In genomic region chr18:35972197-35973000, GRCh38 we compare ENCODE assay signal across 1 cellular context.
TF ChIP-seq lines count a peak whose summit lies in the region.

Gene RMP24 (plus strand): TSS chr18:35972679.

TF ChIP-seq in GM12878, 131 proteins besides CTCF, POLR2A, EP300 and RAD21 (continued from another document and continues in another):
- TF ChIP-seq PAX5 (IDR thresholded peaks at IDR 0.05; ENCODE audit: borderline replicate concordance, low read depth, low read length) (peak; percentile 36; the same call in 1 of the 2 replicates), MAX (IDR thresholded peaks at IDR 0.05; ENCODE audit: low read depth, low read length) (peak; percentile 36; the same call in 1 of the 2 replicates), MLLT1 (IDR thresholded peaks at IDR 0.05) (no peak), IKZF2 (IDR thresholded peaks at IDR 0.05) (peak; percentile 8 to 50; a peak in 3 of 4 replicates), NR2C2 (IDR thresholded peaks at IDR 0.05; ENCODE audit: borderline replicate concordance, control insufficient read depth, insufficient read length, low read depth) (no peak), CBX5 (IDR thresholded peaks at IDR 0.05; ENCODE audit: low read depth) (peak; percentile 84; the same call in 1 of the 2 replicates), TARDBP (IDR thresholded peaks at IDR 0.05; ENCODE audit: borderline replicate concordance) (0 out of 2 replicates have a peak, but pooled peaks have one; percentile 70), SP1 (IDR thresholded peaks at IDR 0.05; ENCODE audit: low read depth, low read length) (peak; percentile 76), EZH2 (IDR thresholded peaks at IDR 0.05; ENCODE audit: borderline replicate concordance, control insufficient read depth, low read depth, low read length) (no peak), ETV6 (conservative IDR thresholded peaks at IDR 0.05 in 1 of 2, IDR thresholded peaks at IDR 0.05 in 1 of 2; ENCODE audit: borderline replicate concordance in 1 of 2, low read depth in 1 of 2) (peak in 1 of 2 experiments; percentile 19; a peak in 1 of 4 replicates), HCFC1 (IDR thresholded peaks at IDR 0.05; ENCODE audit: low read length) (peak; percentile 82), TBL1XR1 (IDR thresholded peaks at IDR 0.05; ENCODE audit: low read depth, low read length) (no peak), GABPA (IDR thresholded peaks at IDR 0.05; ENCODE audit: low read depth) (peak; percentile 98), TAF1 (IDR thresholded peaks at IDR 0.05; ENCODE audit: borderline replicate concordance, low read depth, low read length) (peak; percentile 87; the same call in 1 of the 2 replicates), SREBF1 (IDR thresholded peaks at IDR 0.05; ENCODE audit: low read length) (0 out of 2 replicates have a peak, but pooled peaks have one; percentile 47), CREB1 (IDR thresholded peaks at IDR 0.05; ENCODE audit: low read depth) (peak; percentile 82), SMC3 (IDR thresholded peaks at IDR 0.05; ENCODE audit: borderline replicate concordance, low read length) (no peak), SMARCA5 (IDR thresholded peaks at IDR 0.05) (peak; percentile 28; the same call in 1 of the 2 replicates), SREBF2 (IDR thresholded peaks at IDR 0.05; ENCODE audit: low read length) (peak; percentile 57; the same call in 1 of the 2 replicates), NFIC (IDR thresholded peaks at IDR 0.05; ENCODE audit: low read depth, low read length) (no peak), BACH1 (IDR thresholded peaks at IDR 0.05; ENCODE audit: borderline replicate concordance) (peak; percentile 20; the same call in 1 of the 2 replicates), WRNIP1 (IDR thresholded peaks at IDR 0.05; ENCODE audit: borderline replicate concordance, low read depth, low read length) (peak; percentile 87; the same call in 1 of the 2 replicates), CUX1 (IDR thresholded peaks at IDR 0.05; ENCODE audit: insufficient replicate concordance, low read depth, low read length) (no peak), ZNF217 (IDR thresholded peaks at IDR 0.05) (no peak), HDGF (IDR thresholded peaks at IDR 0.05) (peak; percentile 32; the same call in 1 of the 2 replicates), TCF12 (IDR thresholded peaks at IDR 0.05; ENCODE audit: low read depth, low read length) (peak; percentile 63; the same call in 1 of the 2 replicates), IRF4 (IDR thresholded peaks at IDR 0.05; ENCODE audit: low read depth, low read length) (0 out of 2 replicates have a peak, but pooled peaks have one; percentile 41), ELK1 (IDR thresholded peaks at IDR 0.05; ENCODE audit: low read depth, low read length) (peak; percentile 94), POLR2AphosphoS5 (IDR thresholded peaks at IDR 0.05; ENCODE audit: low read length) (peak; percentile 84), RFX5 (IDR thresholded peaks at IDR 0.05; ENCODE audit: low read depth, low read length) (peak; percentile 41; the same call in 1 of the 2 replicates), RUNX3 (IDR thresholded peaks at IDR 0.05; ENCODE audit: low read length) (peak; percentile 32; the same call in 1 of the 2 replicates), CEBPB (IDR thresholded peaks at IDR 0.05; ENCODE audit: borderline replicate concordance in 1 of 2, low read depth in 2 of 2, low read length in 2 of 2) (no peak), EED (IDR thresholded peaks at IDR 0.05; ENCODE audit: low read depth) (0 out of 2 replicates have a peak, but pooled peaks have one; percentile 54), SMAD1 (IDR thresholded peaks at IDR 0.05; ENCODE audit: low read depth, partially characterized antibody) (peak; percentile 16), IKZF1 (conservative IDR thresholded peaks at IDR 0.05) (peak; percentile 85), YY1 (IDR thresholded peaks at IDR 0.05; ENCODE audit: low read depth, low read length) (peak; percentile 84), MEF2A (IDR thresholded peaks at IDR 0.05; ENCODE audit: insufficient read depth, low read depth, low read length) (peak; percentile 48; the same call in 1 of the 2 replicates), SUPT20H (IDR thresholded peaks at IDR 0.05; ENCODE audit: borderline replicate concordance, control insufficient read depth, low read depth, low read length) (no peak)
- TF ChIP-seq, protein P1, sequence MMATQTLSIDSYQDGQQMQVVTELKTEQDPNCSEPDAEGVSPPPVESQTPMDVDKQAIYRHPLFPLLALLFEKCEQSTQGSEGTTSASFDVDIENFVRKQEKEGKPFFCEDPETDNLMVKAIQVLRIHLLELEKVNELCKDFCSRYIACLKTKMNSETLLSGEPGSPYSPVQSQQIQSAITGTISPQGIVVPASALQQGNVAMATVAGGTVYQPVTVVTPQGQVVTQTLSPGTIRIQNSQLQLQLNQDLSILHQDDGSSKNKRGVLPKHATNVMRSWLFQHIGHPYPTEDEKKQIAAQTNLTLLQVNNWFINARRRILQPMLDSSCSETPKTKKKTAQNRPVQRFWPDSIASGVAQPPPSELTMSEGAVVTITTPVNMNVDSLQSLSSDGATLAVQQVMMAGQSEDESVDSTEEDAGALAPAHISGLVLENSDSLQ (IDR thresholded peaks at IDR 0.05) = peak; percentile 67; the same call in 1 of the 2 replicates
- TF ChIP-seq, protein P2, sequence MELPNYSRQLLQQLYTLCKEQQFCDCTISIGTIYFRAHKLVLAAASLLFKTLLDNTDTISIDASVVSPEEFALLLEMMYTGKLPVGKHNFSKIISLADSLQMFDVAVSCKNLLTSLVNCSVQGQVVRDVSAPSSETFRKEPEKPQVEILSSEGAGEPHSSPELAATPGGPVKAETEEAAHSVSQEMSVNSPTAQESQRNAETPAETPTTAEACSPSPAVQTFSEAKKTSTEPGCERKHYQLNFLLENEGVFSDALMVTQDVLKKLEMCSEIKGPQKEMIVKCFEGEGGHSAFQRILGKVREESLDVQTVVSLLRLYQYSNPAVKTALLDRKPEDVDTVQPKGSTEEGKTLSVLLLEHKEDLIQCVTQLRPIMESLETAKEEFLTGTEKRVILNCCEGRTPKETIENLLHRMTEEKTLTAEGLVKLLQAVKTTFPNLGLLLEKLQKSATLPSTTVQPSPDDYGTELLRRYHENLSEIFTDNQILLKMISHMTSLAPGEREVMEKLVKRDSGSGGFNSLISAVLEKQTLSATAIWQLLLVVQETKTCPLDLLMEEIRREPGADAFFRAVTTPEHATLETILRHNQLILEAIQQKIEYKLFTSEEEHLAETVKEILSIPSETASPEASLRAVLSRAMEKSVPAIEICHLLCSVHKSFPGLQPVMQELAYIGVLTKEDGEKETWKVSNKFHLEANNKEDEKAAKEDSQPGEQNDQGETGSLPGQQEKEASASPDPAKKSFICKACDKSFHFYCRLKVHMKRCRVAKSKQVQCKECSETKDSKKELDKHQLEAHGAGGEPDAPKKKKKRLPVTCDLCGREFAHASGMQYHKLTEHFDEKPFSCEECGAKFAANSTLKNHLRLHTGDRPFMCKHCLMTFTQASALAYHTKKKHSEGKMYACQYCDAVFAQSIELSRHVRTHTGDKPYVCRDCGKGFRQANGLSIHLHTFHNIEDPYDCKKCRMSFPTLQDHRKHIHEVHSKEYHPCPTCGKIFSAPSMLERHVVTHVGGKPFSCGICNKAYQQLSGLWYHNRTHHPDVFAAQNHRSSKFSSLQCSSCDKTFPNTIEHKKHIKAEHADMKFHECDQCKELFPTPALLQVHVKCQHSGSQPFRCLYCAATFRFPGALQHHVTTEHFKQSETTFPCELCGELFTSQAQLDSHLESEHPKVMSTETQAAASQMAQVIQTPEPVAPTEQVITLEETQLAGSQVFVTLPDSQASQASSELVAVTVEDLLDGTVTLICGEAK (IDR thresholded peaks at IDR 0.05; ENCODE audit: borderline replicate concordance) = peak; percentile 99
- TF ChIP-seq, protein P3, sequence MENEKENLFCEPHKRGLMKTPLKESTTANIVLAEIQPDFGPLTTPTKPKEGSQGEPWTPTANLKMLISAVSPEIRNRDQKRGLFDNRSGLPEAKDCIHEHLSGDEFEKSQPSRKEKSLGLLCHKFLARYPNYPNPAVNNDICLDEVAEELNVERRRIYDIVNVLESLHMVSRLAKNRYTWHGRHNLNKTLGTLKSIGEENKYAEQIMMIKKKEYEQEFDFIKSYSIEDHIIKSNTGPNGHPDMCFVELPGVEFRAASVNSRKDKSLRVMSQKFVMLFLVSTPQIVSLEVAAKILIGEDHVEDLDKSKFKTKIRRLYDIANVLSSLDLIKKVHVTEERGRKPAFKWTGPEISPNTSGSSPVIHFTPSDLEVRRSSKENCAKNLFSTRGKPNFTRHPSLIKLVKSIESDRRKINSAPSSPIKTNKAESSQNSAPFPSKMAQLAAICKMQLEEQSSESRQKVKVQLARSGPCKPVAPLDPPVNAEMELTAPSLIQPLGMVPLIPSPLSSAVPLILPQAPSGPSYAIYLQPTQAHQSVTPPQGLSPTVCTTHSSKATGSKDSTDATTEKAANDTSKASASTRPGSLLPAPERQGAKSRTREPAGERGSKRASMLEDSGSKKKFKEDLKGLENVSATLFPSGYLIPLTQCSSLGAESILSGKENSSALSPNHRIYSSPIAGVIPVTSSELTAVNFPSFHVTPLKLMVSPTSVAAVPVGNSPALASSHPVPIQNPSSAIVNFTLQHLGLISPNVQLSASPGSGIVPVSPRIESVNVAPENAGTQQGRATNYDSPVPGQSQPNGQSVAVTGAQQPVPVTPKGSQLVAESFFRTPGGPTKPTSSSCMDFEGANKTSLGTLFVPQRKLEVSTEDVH (IDR thresholded peaks at IDR 0.05; ENCODE audit: low read depth, partially characterized antibody) = peak; percentile 87
- TF ChIP-seq, protein P4, sequence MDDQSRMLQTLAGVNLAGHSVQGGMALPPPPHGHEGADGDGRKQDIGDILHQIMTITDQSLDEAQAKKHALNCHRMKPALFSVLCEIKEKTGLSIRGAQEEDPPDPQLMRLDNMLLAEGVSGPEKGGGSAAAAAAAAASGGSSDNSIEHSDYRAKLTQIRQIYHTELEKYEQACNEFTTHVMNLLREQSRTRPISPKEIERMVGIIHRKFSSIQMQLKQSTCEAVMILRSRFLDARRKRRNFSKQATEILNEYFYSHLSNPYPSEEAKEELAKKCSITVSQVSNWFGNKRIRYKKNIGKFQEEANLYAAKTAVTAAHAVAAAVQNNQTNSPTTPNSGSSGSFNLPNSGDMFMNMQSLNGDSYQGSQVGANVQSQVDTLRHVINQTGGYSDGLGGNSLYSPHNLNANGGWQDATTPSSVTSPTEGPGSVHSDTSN (IDR thresholded peaks at IDR 0.05; ENCODE audit: insufficient replicate concordance, low read depth, low read length) = peak; percentile 28
- TF ChIP-seq, protein P5, sequence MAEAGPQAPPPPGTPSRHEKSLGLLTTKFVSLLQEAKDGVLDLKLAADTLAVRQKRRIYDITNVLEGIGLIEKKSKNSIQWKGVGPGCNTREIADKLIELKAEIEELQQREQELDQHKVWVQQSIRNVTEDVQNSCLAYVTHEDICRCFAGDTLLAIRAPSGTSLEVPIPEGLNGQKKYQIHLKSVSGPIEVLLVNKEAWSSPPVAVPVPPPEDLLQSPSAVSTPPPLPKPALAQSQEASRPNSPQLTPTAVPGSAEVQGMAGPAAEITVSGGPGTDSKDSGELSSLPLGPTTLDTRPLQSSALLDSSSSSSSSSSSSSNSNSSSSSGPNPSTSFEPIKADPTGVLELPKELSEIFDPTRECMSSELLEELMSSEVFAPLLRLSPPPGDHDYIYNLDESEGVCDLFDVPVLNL (IDR thresholded peaks at IDR 0.05; ENCODE audit: low read depth, low read length) = peak; percentile 51; the same call in 1 of the 2 replicates
